Comparison of ENCODE assay signal across 1 cellular context in the genomic region with DNA sequence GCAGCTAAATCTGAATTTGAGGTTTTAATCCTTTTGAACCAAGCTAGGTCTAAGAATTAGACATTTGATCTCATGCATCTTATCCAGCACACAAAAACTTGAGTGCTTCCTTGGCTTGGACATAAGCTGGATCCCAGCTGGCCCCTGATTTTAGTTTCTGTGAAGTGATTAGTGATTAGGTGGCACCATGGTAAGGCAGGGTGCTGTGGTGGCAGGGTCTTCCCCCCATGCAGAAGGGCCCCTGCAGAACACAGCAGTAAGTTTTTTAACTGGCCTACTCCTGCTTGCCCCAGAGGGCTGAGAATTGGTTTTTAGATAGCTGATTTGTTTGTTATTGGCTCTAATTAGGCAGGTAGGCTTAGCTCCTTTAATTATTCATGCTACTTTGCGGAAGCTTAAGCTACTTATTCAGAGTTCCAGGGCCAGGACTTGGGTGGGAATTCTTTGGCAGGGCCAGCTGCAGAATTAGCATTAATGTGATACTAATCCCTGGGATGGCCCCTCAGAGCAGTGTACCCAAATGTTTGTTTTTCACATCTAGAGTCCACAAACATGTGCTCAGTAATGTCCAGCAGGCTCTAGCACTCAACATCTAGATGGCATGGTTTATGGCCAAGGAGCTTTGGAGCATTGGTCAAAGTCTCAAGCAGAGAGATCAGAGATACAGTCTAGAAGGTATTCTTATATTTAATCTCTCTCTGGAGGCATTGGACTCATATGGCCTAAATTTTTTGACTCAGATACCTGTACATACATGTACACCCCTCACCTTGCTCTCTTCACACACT.
TF ChIP-seq lines count a peak whose summit lies in the region.

No MANE protein-coding gene starts in this region.

TF ChIP-seq in HepG2, 621 proteins besides CTCF, POLR2A, EP300 and RAD21:
- TF ChIP-seq, protein P1, sequence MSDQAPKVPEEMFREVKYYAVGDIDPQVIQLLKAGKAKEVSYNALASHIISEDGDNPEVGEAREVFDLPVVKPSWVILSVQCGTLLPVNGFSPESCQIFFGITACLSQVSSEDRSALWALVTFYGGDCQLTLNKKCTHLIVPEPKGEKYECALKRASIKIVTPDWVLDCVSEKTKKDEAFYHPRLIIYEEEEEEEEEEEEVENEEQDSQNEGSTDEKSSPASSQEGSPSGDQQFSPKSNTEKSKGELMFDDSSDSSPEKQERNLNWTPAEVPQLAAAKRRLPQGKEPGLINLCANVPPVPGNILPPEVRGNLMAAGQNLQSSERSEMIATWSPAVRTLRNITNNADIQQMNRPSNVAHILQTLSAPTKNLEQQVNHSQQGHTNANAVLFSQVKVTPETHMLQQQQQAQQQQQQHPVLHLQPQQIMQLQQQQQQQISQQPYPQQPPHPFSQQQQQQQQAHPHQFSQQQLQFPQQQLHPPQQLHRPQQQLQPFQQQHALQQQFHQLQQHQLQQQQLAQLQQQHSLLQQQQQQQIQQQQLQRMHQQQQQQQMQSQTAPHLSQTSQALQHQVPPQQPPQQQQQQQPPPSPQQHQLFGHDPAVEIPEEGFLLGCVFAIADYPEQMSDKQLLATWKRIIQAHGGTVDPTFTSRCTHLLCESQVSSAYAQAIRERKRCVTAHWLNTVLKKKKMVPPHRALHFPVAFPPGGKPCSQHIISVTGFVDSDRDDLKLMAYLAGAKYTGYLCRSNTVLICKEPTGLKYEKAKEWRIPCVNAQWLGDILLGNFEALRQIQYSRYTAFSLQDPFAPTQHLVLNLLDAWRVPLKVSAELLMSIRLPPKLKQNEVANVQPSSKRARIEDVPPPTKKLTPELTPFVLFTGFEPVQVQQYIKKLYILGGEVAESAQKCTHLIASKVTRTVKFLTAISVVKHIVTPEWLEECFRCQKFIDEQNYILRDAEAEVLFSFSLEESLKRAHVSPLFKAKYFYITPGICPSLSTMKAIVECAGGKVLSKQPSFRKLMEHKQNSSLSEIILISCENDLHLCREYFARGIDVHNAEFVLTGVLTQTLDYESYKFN (CRISPR knock-in tag; conservative IDR thresholded peaks at IDR 0.05), result 0 out of 2 replicates have a peak, but pooled peaks have one; percentile 25
- TF ChIP-seq, protein P2, sequence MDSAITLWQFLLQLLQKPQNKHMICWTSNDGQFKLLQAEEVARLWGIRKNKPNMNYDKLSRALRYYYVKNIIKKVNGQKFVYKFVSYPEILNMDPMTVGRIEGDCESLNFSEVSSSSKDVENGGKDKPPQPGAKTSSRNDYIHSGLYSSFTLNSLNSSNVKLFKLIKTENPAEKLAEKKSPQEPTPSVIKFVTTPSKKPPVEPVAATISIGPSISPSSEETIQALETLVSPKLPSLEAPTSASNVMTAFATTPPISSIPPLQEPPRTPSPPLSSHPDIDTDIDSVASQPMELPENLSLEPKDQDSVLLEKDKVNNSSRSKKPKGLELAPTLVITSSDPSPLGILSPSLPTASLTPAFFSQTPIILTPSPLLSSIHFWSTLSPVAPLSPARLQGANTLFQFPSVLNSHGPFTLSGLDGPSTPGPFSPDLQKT (CRISPR knock-in tag; IDR thresholded peaks at IDR 0.05; ENCODE audit: borderline replicate concordance), result no peak
- TF ChIP-seq, protein P3, sequence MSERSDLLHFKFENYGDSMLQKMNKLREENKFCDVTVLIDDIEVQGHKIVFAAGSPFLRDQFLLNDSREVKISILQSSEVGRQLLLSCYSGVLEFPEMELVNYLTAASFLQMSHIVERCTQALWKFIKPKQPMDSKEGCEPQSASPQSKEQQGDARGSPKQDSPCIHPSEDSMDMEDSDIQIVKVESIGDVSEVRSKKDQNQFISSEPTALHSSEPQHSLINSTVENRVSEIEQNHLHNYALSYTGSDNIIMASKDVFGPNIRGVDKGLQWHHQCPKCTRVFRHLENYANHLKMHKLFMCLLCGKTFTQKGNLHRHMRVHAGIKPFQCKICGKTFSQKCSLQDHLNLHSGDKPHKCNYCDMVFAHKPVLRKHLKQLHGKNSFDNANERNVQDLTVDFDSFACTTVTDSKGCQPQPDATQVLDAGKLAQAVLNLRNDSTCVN (CRISPR knock-in tag; IDR thresholded peaks at IDR 0.05; ENCODE audit: borderline replicate concordance), result peak; percentile 98
- no peak for TF ChIP-seq CAMTA2 (CRISPR knock-in tag; IDR thresholded peaks at IDR 0.05; ENCODE audit: borderline replicate concordance)
- no peak for TF ChIP-seq ELF1 (CRISPR knock-in tag; IDR thresholded peaks at IDR 0.05)
- TF ChIP-seq GATAD2A (CRISPR knock-in tag; IDR thresholded peaks at IDR 0.05), result peak; percentile 32; the same call in 1 of the 2 replicates
- TF ChIP-seq ZNF644 (CRISPR knock-in tag; IDR thresholded peaks at IDR 0.05; ENCODE audit: low read depth), result peak; percentile 45; the same call in 1 of the 2 replicates
- TF ChIP-seq, protein P4, sequence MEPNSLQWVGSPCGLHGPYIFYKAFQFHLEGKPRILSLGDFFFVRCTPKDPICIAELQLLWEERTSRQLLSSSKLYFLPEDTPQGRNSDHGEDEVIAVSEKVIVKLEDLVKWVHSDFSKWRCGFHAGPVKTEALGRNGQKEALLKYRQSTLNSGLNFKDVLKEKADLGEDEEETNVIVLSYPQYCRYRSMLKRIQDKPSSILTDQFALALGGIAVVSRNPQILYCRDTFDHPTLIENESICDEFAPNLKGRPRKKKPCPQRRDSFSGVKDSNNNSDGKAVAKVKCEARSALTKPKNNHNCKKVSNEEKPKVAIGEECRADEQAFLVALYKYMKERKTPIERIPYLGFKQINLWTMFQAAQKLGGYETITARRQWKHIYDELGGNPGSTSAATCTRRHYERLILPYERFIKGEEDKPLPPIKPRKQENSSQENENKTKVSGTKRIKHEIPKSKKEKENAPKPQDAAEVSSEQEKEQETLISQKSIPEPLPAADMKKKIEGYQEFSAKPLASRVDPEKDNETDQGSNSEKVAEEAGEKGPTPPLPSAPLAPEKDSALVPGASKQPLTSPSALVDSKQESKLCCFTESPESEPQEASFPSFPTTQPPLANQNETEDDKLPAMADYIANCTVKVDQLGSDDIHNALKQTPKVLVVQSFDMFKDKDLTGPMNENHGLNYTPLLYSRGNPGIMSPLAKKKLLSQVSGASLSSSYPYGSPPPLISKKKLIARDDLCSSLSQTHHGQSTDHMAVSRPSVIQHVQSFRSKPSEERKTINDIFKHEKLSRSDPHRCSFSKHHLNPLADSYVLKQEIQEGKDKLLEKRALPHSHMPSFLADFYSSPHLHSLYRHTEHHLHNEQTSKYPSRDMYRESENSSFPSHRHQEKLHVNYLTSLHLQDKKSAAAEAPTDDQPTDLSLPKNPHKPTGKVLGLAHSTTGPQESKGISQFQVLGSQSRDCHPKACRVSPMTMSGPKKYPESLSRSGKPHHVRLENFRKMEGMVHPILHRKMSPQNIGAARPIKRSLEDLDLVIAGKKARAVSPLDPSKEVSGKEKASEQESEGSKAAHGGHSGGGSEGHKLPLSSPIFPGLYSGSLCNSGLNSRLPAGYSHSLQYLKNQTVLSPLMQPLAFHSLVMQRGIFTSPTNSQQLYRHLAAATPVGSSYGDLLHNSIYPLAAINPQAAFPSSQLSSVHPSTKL (CRISPR knock-in tag; IDR thresholded peaks at IDR 0.05), result 0 out of 2 replicates have a peak, but pooled peaks have one; percentile 20
- no peak for TF ChIP-seq CCDC6 (CRISPR knock-in tag; IDR thresholded peaks at IDR 0.05)
